In the genomic region with DNA sequence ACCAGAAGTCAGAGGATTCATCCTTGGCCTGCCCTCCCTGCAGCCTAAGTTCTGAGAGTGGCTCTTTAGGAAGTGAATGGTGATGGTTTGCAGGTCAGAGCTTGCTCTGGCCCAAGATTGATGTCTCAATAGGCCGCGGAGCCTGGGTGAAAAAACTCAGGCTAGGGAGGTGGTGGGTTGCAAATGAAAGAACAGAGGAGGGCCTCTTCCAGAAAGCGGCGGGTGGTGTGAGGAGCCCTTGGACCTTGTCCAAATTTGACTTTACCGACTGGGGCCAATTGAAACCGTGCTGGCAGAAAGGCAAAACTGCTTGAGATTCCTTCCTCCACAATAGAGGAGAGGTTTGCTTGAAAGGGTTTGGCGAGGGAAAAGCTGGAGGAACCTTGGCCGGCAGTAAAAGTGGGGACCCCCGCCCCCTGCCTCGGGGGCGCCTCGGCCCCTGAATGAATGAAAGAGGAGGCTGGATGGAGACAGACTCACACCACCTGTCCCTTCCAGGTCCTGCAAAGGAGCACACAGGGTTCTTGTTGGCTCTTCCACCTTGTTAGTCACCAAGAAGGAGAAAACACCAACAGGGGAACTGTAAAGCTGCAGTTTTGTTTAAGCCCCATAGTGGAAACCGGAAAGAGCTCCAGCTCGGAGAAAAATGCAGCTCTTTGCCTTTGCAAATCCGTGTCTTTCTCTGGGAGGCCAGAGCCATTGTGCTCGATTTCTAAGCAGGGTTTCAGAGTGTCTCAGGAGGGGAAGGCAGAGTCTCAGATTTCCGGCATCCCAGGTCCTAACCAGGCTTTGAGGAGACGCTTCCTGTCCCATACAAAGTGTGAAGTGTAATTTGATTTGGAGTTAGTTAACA, we compare ENCODE assay signal across 8 cellular contexts.
DNase-seq lines count a peak whose midpoint lies in the region; ATAC-seq and TF ChIP-seq lines count a peak whose summit lies in the region.

No MANE protein-coding gene starts in this region.

- peaks cover 78% of the 10 kb centered on the region for H3K36me3 Mint-ChIP-seq in CD8-positive, alpha-beta T cell
- H3K36me3 Mint-ChIP-seq in naive thymus-derived CD8-positive, alpha-beta T cell: peaks cover 0 to 72% (median 14%) of the 10 kb centered on the region in 3 donors

- H3K4me3 Mint-ChIP-seq in CD8-positive, alpha-beta T cell: peak overlapping the region; percentile 75
- peak overlapping the region; percentile 20 to 90 (median 70) for H3K4me3 Mint-ChIP-seq in naive thymus-derived CD8-positive, alpha-beta T cell

- DNase-seq in CD8-positive, alpha-beta T cell: no peak
- DNase-seq in KBM-7: peak; percentile 26
- DNase-seq in epithelial cell of prostate (ENCODE audit: low read depth, low spot score): no peak
- no peak for DNase-seq in naive thymus-derived CD8-positive, alpha-beta T cell
- no peak for DNase-seq in GM19238 (ENCODE audit: insufficient read length, low spot score)

- H3K27me3 ChIP-seq in CD8-positive, alpha-beta T cell (ENCODE audit: insufficient read depth, low read length): no peaks in the 10 kb centered on the region
- no peaks in the 10 kb centered on the region for H3K27me3 ChIP-seq in SU-DHL-6 (ENCODE audit: low read length)

- in situ Hi-C loops in KBM-7 (cut with MboI; ENCODE audit: low pct_unique_long_range_greater_than_20kb, low sequenced_read_pairs): no loop called here

- H3K4me3 ChIP-seq in CD8-positive, alpha-beta T cell (ENCODE audit: low read depth, low read length): peak overlapping the region; percentile 33
- peak overlapping the region; percentile 24 for H3K4me3 ChIP-seq in SU-DHL-6 (ENCODE audit: insufficient read depth, low read length, poor library complexity, severe bottlenecking)

- peak overlapping the region; percentile 99 for H3K27ac Mint-ChIP-seq in CD8-positive, alpha-beta T cell
- H3K27ac Mint-ChIP-seq in naive thymus-derived CD8-positive, alpha-beta T cell: peak overlapping the region; percentile 85 to 98 (median 95)

- POLR2A ChIA-PET in CD8-positive, alpha-beta T cell (lab: Charles Lee): interaction anchor here (0.8 to 5.0 kb wide), 14 partner anchors 13 to 486 kb away, joined by 3 to 23 read pairs (median 5); a partner anchor contains a TSS
- POLR2A ChIA-PET in naive thymus-derived CD8-positive, alpha-beta T cell (lab: Charles Lee): interaction anchor here (0.6 to 9.9 kb wide), 11 partner anchors 9 to 141 kb away, joined by 3 to 304 read pairs (median 7); no protein-coding TSS in a partner anchor

- H3K9me3 Mint-ChIP-seq in CD8-positive, alpha-beta T cell: no peaks in the 10 kb centered on the region
- peaks cover 0 to 10% (median 0%) of the 10 kb centered on the region in 9 donors for H3K9me3 Mint-ChIP-seq in naive thymus-derived CD8-positive, alpha-beta T cell

- peaks cover 12% of the 10 kb centered on the region for H3K36me3 ChIP-seq in CD8-positive, alpha-beta T cell (ENCODE audit: insufficient read depth, low read length)
- peaks cover 7% of the 10 kb centered on the region; the same call in 1 of the 2 replicates for H3K36me3 ChIP-seq in SU-DHL-6 (ENCODE audit: low read length)

- H3K4me1 Mint-ChIP-seq in CD8-positive, alpha-beta T cell (ENCODE audit: low read depth): peaks cover 95% of the 10 kb centered on the region
- H3K4me1 Mint-ChIP-seq in naive thymus-derived CD8-positive, alpha-beta T cell: peaks cover 65 to 100% (median 97%) of the 10 kb centered on the region in 4 donors

- intact Hi-C loops in CD8-positive, alpha-beta T cell (cut with DNase I, micrococcal nuclease): loop anchor here in 1 of 2 experiments (2.0 kb wide), 2 partner anchors 13 to 37 kb away; no protein-coding TSS in a partner anchor

- no peaks in the 10 kb centered on the region for H3K9me3 ChIP-seq in CD8-positive, alpha-beta T cell (ENCODE audit: low read length)
- no peaks in the 10 kb centered on the region for H3K9me3 ChIP-seq in SU-DHL-6 (ENCODE audit: insufficient read depth, low read length)

- H3K27me3 Mint-ChIP-seq in CD8-positive, alpha-beta T cell (ENCODE audit: low read depth): no peaks in the 10 kb centered on the region
- H3K27me3 Mint-ChIP-seq in naive thymus-derived CD8-positive, alpha-beta T cell: no peaks in the 10 kb centered on the region

- peaks cover 100% of the 10 kb centered on the region for H3K79me2 ChIP-seq in SU-DHL-6 (ENCODE audit: insufficient read depth, low read length)

- H3K4me1 ChIP-seq in CD8-positive, alpha-beta T cell (ENCODE audit: insufficient read depth, low read length): peaks cover 100% of the 10 kb centered on the region

- H4K20me1 ChIP-seq in SU-DHL-6 (ENCODE audit: low read depth, low read length): no peaks in the 10 kb centered on the region

- no peak overlapping the region for H2AFZ ChIP-seq in SU-DHL-6 (ENCODE audit: low read depth, low read length, severe bottlenecking)

- H3K9me2 ChIP-seq in SU-DHL-6 (replicated peaks; ENCODE audit: insufficient read depth, low read length): no peaks in the 10 kb centered on the region

- no peak for TF ChIP-seq CTCF in CD8-positive, alpha-beta T cell (IDR thresholded peaks at IDR 0.05)
- TF ChIP-seq CTCF in SU-DHL-6 (IDR thresholded peaks at IDR 0.05; ENCODE audit: insufficient read depth, low read length, poor library complexity, severe bottlenecking): no peak

- H3K9ac ChIP-seq in SU-DHL-6 (ENCODE audit: low read length): peak overlapping the region; percentile 59

- peak overlapping the region; percentile 11 for H3K27ac ChIP-seq in CD8-positive, alpha-beta T cell (ENCODE audit: low read depth, low read length)
- H3K27ac ChIP-seq in SU-DHL-6 (ENCODE audit: low read depth, low read length) (peak overlapping the region; percentile 90), epithelial cell of prostate (peak overlapping the region; percentile 82)

- peak overlapping the region; percentile 72 for H3K4me2 ChIP-seq in SU-DHL-6 (ENCODE audit: low read depth, low read length, poor library complexity, severe bottlenecking)

- peak; percentile 24 for ATAC-seq in CD8-positive, alpha-beta T cell
- ATAC-seq in naive thymus-derived CD8-positive, alpha-beta T cell: peak; percentile 26 to 27
- ATAC-seq in GM21447 (IDR thresholded peaks at IDR 0.05; ENCODE audit: unreplicated experiment) (no peak), GM21528 (IDR thresholded peaks at IDR 0.05; ENCODE audit: low FRiP score, unreplicated experiment) (no peak)

- CTCF ChIA-PET in CD8-positive, alpha-beta T cell (lab: Charles Lee): interaction anchor here (0.9 to 4.8 kb wide), 17 partner anchors 9 to 72 kb away, joined by 3 to 32 read pairs (median 4); no protein-coding TSS in a partner anchor

- peaks cover 14% of the 10 kb centered on the region for H3F3A ChIP-seq in SU-DHL-6 (ENCODE audit: insufficient read depth)

Comparison
In these comparisons a context has a peak if more than half of its experiments do, and no peak if none do; other contexts are left out.
1. ATAC-seq: peak in CD8-positive, alpha-beta T cell (single experiment) and naive thymus-derived CD8-positive, alpha-beta T cell (2 of 2); none in GM21447 (single experiment) and GM21528 (single experiment).
2. H3K27ac ChIP-seq: peak in every context shown above with its lines; median percentile 90 in SU-DHL-6; 82 in epithelial cell of prostate; 11 in CD8-positive, alpha-beta T cell.